In genomic region chr11:111764621-111765020, GRCh38 we compare ENCODE assay signal across 1 cellular context.
TF ChIP-seq lines count a peak whose summit lies in the region.

No MANE protein-coding gene starts in this region.

TF ChIP-seq in IMR-90, 13 proteins besides CTCF, POLR2A, EP300 and RAD21 (continued from another document):
- no peak for TF ChIP-seq MAZ (IDR thresholded peaks at IDR 0.05; ENCODE audit: borderline replicate concordance, low read depth, low read length)
- TF ChIP-seq CHD1 (IDR thresholded peaks at IDR 0.05; ENCODE audit: low read depth, low read length), result no peak
- no peak for TF ChIP-seq FOS (IDR thresholded peaks at IDR 0.05; ENCODE audit: low read depth, low read length)
- TF ChIP-seq ELK1 (IDR thresholded peaks at IDR 0.05; ENCODE audit: borderline replicate concordance, low read depth, low read length), result no peak
- TF ChIP-seq NFE2L2 (IDR thresholded peaks at IDR 0.05; ENCODE audit: low read depth, low read length), result no peak
